In genomic region chr2:173963817-173964564, GRCh38 we compare ENCODE assay signal across 1 cellular context.
TF ChIP-seq lines count a peak whose summit lies in the region.

No MANE protein-coding gene starts in this region.

TF ChIP-seq in K562, 482 proteins besides CTCF, POLR2A, EP300 and RAD21 (continued from another document):
- TF ChIP-seq ZNF395 (CRISPR knock-in tag; IDR thresholded peaks at IDR 0.05): peak; percentile 80; the same call in 1 of the 2 replicates
- peak; percentile 96 for TF ChIP-seq RB1 (IDR thresholded peaks at IDR 0.05; ENCODE audit: low read depth)
- TF ChIP-seq MXI1 (IDR thresholded peaks at IDR 0.05; ENCODE audit: low read depth, low read length): no peak
- TF ChIP-seq ETV6 (IDR thresholded peaks at IDR 0.05; ENCODE audit: borderline replicate concordance in 1 of 2, low read depth in 2 of 2, low read length in 1 of 2): no peak
- peak; percentile 93; the same call in 1 of the 2 replicates for TF ChIP-seq ETV6 (CRISPR knock-in tag; IDR thresholded peaks at IDR 0.05; ENCODE audit: borderline replicate concordance)
- no peak for TF ChIP-seq SREBF1 (IDR thresholded peaks at IDR 0.05; ENCODE audit: borderline replicate concordance, low read depth, low read length)
- 0 out of 4 replicates have a peak, but pooled peaks of 1 of the 2 experiments have one; percentile 3 for TF ChIP-seq SIN3A (IDR thresholded peaks at IDR 0.05; ENCODE audit: borderline replicate concordance in 2 of 2, control insufficient read depth in 1 of 2, low read depth in 2 of 2, low read length in 2 of 2)
- TF ChIP-seq SMAD1 (IDR thresholded peaks at IDR 0.05; ENCODE audit: low read depth, low read length, partially characterized antibody): peak; percentile 25
- TF ChIP-seq HMBOX1 (IDR thresholded peaks at IDR 0.05): no peak
- TF ChIP-seq YY1 (IDR thresholded peaks at IDR 0.05; ENCODE audit: borderline replicate concordance in 1 of 3, control insufficient read depth in 1 of 3, extremely low read depth in 1 of 3, insufficient read depth in 3 of 3, insufficient read length in 1 of 3, insufficient replicate concordance in 2 of 3, low read depth in 1 of 3, low read length in 2 of 3): peak; percentile 35 to 49 (median 40)
- TF ChIP-seq PTBP1 (IDR thresholded peaks at IDR 0.05; ENCODE audit: low read depth, low read length): no peak
- TF ChIP-seq MITF (IDR thresholded peaks at IDR 0.05): 0 out of 2 replicates have a peak, but pooled peaks have one; percentile 10
- no peak for TF ChIP-seq RBM15 (IDR thresholded peaks at IDR 0.05; ENCODE audit: insufficient read depth, low read length)
- TF ChIP-seq MNT (conservative IDR thresholded peaks at IDR 0.05): peak; percentile 1 to 9; a peak in 1 of 4 replicates
- TF ChIP-seq ETS1 (conservative IDR thresholded peaks at IDR 0.05; ENCODE audit: control insufficient read depth, low read depth, low read length): peak; percentile 3; the same call in 1 of the 2 replicates
- TF ChIP-seq CEBPG (CRISPR knock-in tag; IDR thresholded peaks at IDR 0.05): peak; percentile 30; the same call in 1 of the 2 replicates
- TF ChIP-seq CEBPG (tag; conservative IDR thresholded peaks at IDR 0.05 in 1 of 2, IDR thresholded peaks at IDR 0.05 in 1 of 2): no peak
- no peak for TF ChIP-seq ETS2 (tag; IDR thresholded peaks at IDR 0.05; ENCODE audit: borderline replicate concordance, poor library complexity, severe bottlenecking)
- TF ChIP-seq EGR1 (conservative IDR thresholded peaks at IDR 0.05): peak; percentile 94
- peak; percentile 76; the same call in 1 of the 2 replicates for TF ChIP-seq KLF13 (tag; IDR thresholded peaks at IDR 0.05; ENCODE audit: borderline replicate concordance, low read depth)
